Comparison of ENCODE assay signal across 8 cellular contexts in the genomic region with DNA sequence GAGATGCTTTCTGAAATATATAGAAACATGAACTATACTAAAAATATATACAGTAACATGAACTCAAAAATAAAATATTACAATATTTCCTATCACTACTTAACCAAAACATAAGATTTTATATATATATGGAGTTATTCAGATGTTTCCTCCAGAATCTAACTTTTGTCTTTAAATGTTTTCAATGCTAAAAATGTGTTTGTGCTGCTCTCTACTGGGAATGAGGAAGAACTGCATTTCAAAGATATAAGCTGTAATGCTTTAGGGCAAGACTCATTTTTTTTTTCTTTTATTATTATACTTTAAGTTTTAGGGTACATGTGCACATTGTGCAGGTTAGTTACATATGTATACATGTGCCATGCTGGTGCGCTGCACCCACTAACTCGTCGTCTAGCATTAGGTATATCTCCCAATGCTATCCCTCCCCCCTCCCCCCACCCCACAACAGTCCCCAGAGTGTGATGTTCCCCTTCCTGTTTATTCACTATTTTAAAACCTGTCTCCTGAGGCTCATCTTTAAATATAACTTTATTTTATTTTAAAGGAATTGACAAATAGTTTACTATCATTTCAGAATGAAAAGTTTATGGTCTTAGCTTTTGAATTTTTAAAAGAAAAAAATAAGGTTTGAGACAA. TPM values are rescaled to one million over a fixed set of nuclear protein-coding genes. Genes with fewer than 3 reads are reported as not detected.
DNase-seq lines count a peak whose midpoint lies in the region; ATAC-seq, FAIRE-seq and TF ChIP-seq lines count a peak whose summit lies in the region.
"Not testable (repeated sequence)": the region's sequence is repeated elsewhere in the genome, so short reads cannot be mapped to it uniquely, and the experiment has no call there.

No MANE protein-coding gene starts in this region.

- not testable (repeated sequence) for H3K4me3 ChIP-seq in CD4-positive, CD25-positive, alpha-beta regulatory T cell (ENCODE audit: low read depth, low read length); choroid plexus epithelial cell (ENCODE audit: low read depth, low read length); gastrocnemius medialis

- H3K27me3 ChIP-seq in CD4-positive, CD25-positive, alpha-beta regulatory T cell (ENCODE audit: control insufficient read depth, insufficient read depth, low read length); gastrocnemius medialis: not testable (repeated sequence)

- peaks cover 31% of the 10 kb centered on the region for H3K36me3 ChIP-seq in CD4-positive, CD25-positive, alpha-beta regulatory T cell (ENCODE audit: control insufficient read depth, insufficient read depth, low read length)
- H3K36me3 ChIP-seq in gastrocnemius medialis, result not testable (repeated sequence)

- not testable (repeated sequence) for TF ChIP-seq POLR2A in gastrocnemius medialis (IDR thresholded peaks at IDR 0.05)

- CTCF ChIA-PET in RWPE1 (lab: Yijun Ruan, JAX), result interaction anchor here (0.5 to 1.6 kb wide), 11 partner anchors 54 to 1701 kb away, joined by 3 to 11 read pairs (median 3); no protein-coding TSS in a partner anchor

- POLR2A ChIA-PET in RWPE1 (lab: Yijun Ruan, JAX; ENCODE audit: low non-redundant PET), result not testable (repeated sequence)

- intact Hi-C loops in gastrocnemius medialis (cut with DNase I; ENCODE audit: low total_unique reads), result loop anchor here (10.0 kb wide), 1 partner anchor 437 kb away; no protein-coding TSS in a partner anchor

- not testable (repeated sequence) for H3K9me3 ChIP-seq in CD4-positive, CD25-positive, alpha-beta regulatory T cell (ENCODE audit: control insufficient read depth in 2 of 2, low read length in 2 of 2); gastrocnemius medialis

- H3K27ac ChIP-seq in CD4-positive, CD25-positive, alpha-beta regulatory T cell (ENCODE audit: insufficient read depth, low read length, poor library complexity, severe bottlenecking); RWPE1; gastrocnemius medialis: not testable (repeated sequence)

- in situ Hi-C loops in gastrocnemius medialis (cut with MboI; ENCODE audit: low sequenced_read_pairs in 4 of 4), result loop anchor here in 2 of 4 donors (25.0 kb wide), 2 partner anchors 205 to 1680 kb away; no protein-coding TSS in a partner anchor

- H3K4me1 ChIP-seq in CD4-positive, CD25-positive, alpha-beta regulatory T cell (ENCODE audit: control insufficient read depth, insufficient read depth, low read length, poor library complexity, severe bottlenecking); gastrocnemius medialis: not testable (repeated sequence)

- not testable (repeated sequence) for H3K9me3 Mint-ChIP-seq in CD4-positive, CD25-positive, alpha-beta regulatory T cell

- not testable (repeated sequence) for H3K27ac Mint-ChIP-seq in CD4-positive, CD25-positive, alpha-beta regulatory T cell

- not testable (repeated sequence) for H3K4me3 Mint-ChIP-seq in CD4-positive, CD25-positive, alpha-beta regulatory T cell

- H3K27me3 Mint-ChIP-seq in CD4-positive, CD25-positive, alpha-beta regulatory T cell, result not testable (repeated sequence)

- peak; percentile 72 for TF ChIP-seq CTCF in RWPE1 (conservative IDR thresholded peaks at IDR 0.05; ENCODE audit: low read depth)
- TF ChIP-seq CTCF in choroid plexus epithelial cell (conservative IDR thresholded peaks at IDR 0.05; ENCODE audit: low read depth, low read length), result peak; percentile 66
- TF ChIP-seq CTCF in gastrocnemius medialis (IDR thresholded peaks at IDR 0.05 in 4 of 5, conservative IDR thresholded peaks at IDR 0.05 in 1 of 5), result peak; percentile 19 to 59 (median 34)

- peak; percentile 55 to 60 for ATAC-seq in CD4-positive, CD25-positive, alpha-beta regulatory T cell (ENCODE audit: low read depth in 2 of 2)
- ATAC-seq in GM18861 (IDR thresholded peaks at IDR 0.05; ENCODE audit: unreplicated experiment) (peak; percentile 57), HG02981 (IDR thresholded peaks at IDR 0.05; ENCODE audit: unreplicated experiment) (peak; percentile 56)
- ATAC-seq in gastrocnemius medialis, result not testable (repeated sequence)

- peaks cover 8 to 14% (median 8%) of the 10 kb centered on the region in 4 donors for H3K4me1 Mint-ChIP-seq in CD4-positive, CD25-positive, alpha-beta regulatory T cell

- peak in 2 of 3 donors; percentile 45 to 56 for DNase-seq in CD4-positive, CD25-positive, alpha-beta regulatory T cell
- DNase-seq in NCI-H1417 (lab: John Stamatoyannopoulos, UW) (peak in 2 of 3 experiments; percentile 37 to 59), RWPE1 (ENCODE audit: low spot score) (peak; percentile 15), choroid plexus epithelial cell (ENCODE audit: low read depth) (peak; percentile 69)
- DNase-seq in gastrocnemius medialis, result not testable (repeated sequence)

- peaks cover 19% of the 10 kb centered on the region for H3K36me3 Mint-ChIP-seq in CD4-positive, CD25-positive, alpha-beta regulatory T cell

- peak; percentile 98 for FAIRE-seq in islet of Langerhans (lab: Jason Lieb, UNC)

RNA-seq across cellular contexts. Expression of a gene that starts 29.3 kb away (rescaled TPM):
- 23.3 TPM for total RNA-seq in CD4-positive, CD25-positive, alpha-beta regulatory T cell
- polyA plus RNA-seq in CD4-positive, CD25-positive, alpha-beta regulatory T cell, result 10 to 100 TPM; 15.1 to 20.8 (median 18.0) TPM
- total RNA-seq in gastrocnemius medialis, result 1 to 10 TPM; 1.4 to 2.9 (median 1.8) TPM

RNA-seq across cellular contexts. Expression of a gene that starts 29.3 kb away (rescaled TPM):
- 20.3 TPM for total RNA-seq in CD4-positive, CD25-positive, alpha-beta regulatory T cell
- 10 to 100 TPM in 3 of 4 donors, 1 to 10 TPM in 1; 9.5 to 18.7 (median 11.1) TPM for polyA plus RNA-seq in CD4-positive, CD25-positive, alpha-beta regulatory T cell
- under 1 TPM in 1 of 4 donors, not detected in 3; 0.27 TPM for total RNA-seq in gastrocnemius medialis

Comparison
In these comparisons a context has a peak if more than half of its experiments do, and no peak if none do; other contexts are left out.
1. RNA of a gene that starts 29.3 kb away (total RNA-seq): 20.3 TPM in CD4-positive, CD25-positive, alpha-beta regulatory T cell (single experiment); 0.27 TPM in gastrocnemius medialis; every median in the first group is over 10 times any median in the second.
2. Peak in every context shown above with its lines, with median percentiles within 50 percentile points of each other: CTCF ChIP-seq.